In genomic region chr11:37442576-37442975, GRCh38 we compare ENCODE assay signal across 26 cellular contexts.
"Had no signal": no experiment of that assay in that cellular context is flagged by ENCODE, and none has a peak within 500 bp of the region (broad histone marks: within the 10 kb centered on the region; RNA-seq: fewer than 3 reads in every experiment).

No MANE protein-coding gene starts in this region.

- H3K4me3 Mint-ChIP-seq: activated B cell treated with CpG ODN at 0.5 μM for 24 hours; activated CD4-positive, alpha-beta T cell treated with anti-CD3 and anti-CD28 coated beads for 36 hours; activated CD8-positive, alpha-beta memory T cell treated with anti-CD3 and anti-CD28 coated beads, Interleukin-2, amount 10 ng/mL, durations not matched to agents 7 days and 5 days; activated CD8-positive, alpha-beta T cell treated with anti-CD3 and anti-CD28 coated beads, Interleukin-2, amount 10 ng/mL, durations not matched to agents 7 days and 5 days; activated T-cell treated with anti-CD3 and anti-CD28 coated beads, Interleukin-2, amount 50 U/mL, for 72 hours; naive thymus-derived CD4-positive, alpha-beta T cell; T-helper 2 cell treated with Interferon-gamma antibody and Interleukin-4, amounts not matched to agents 5 μg/mL and 100 μg/mL, for 36 hours; type B pancreatic cell had no signal

- ATAC-seq: activated CD4-positive, alpha-beta T cell treated with anti-CD3 and anti-CD28 coated beads for 36 hours; activated CD8-positive, alpha-beta memory T cell treated with anti-CD3 and anti-CD28 coated beads, Interleukin-2, amount 10 ng/mL, durations not matched to agents 7 days and 5 days; activated CD8-positive, alpha-beta T cell treated with anti-CD3 and anti-CD28 coated beads, Interleukin-2, amount 10 ng/mL, durations not matched to agents 7 days and 5 days; activated naive CD4-positive, alpha-beta T cell treated with anti-CD3 and anti-CD28 coated beads, Interleukin-2, amount 50 U/mL, for 72 hours; activated T-cell treated with anti-CD3 and anti-CD28 coated beads, Interleukin-2, amount 50 U/mL, for 72 hours; foreskin keratinocyte; left cardiac atrium; naive thymus-derived CD4-positive, alpha-beta T cell; right lobe of liver; stimulated activated naive CD8-positive, alpha-beta T cell treated with anti-CD3 and anti-CD28 coated beads, Interleukin-15, Interleukin-2, amounts not matched to agents 100 U/mL and 50 U/mL, for 24 hours had no signal

- H3K9me3 ChIP-seq: ovary, right lobe of liver, thoracic aorta, vagina had no signal

- H3K4me1 ChIP-seq: foreskin keratinocyte, right lobe of liver, vagina had no signal

- H3K27ac Mint-ChIP-seq: activated B cell treated with CpG ODN at 0.5 μM for 24 hours; activated CD4-positive, alpha-beta T cell treated with anti-CD3 and anti-CD28 coated beads for 36 hours; activated CD8-positive, alpha-beta memory T cell treated with anti-CD3 and anti-CD28 coated beads, Interleukin-2, amount 10 ng/mL, durations not matched to agents 7 days and 5 days; activated CD8-positive, alpha-beta T cell treated with anti-CD3 and anti-CD28 coated beads, Interleukin-2, amount 10 ng/mL, durations not matched to agents 7 days and 5 days; activated naive CD4-positive, alpha-beta T cell treated with anti-CD3 and anti-CD28 coated beads, Interleukin-2, amount 50 U/mL, for 72 hours; activated T-cell treated with anti-CD3 and anti-CD28 coated beads, Interleukin-2, amount 50 U/mL, for 72 hours; naive thymus-derived CD4-positive, alpha-beta T cell; T-helper 2 cell treated with Interferon-gamma antibody and Interleukin-4, amounts not matched to agents 5 μg/mL and 100 μg/mL, for 36 hours; type B pancreatic cell had no signal

- H3K27ac ChIP-seq: brain microvascular endothelial cell, foreskin keratinocyte, ovary, right lobe of liver, thoracic aorta, vagina had no signal

- H3K27me3 Mint-ChIP-seq: activated B cell treated with CpG ODN at 0.5 μM for 24 hours; activated CD4-positive, alpha-beta T cell treated with anti-CD3 and anti-CD28 coated beads for 36 hours; activated CD8-positive, alpha-beta memory T cell treated with anti-CD3 and anti-CD28 coated beads, Interleukin-2, amount 10 ng/mL, durations not matched to agents 7 days and 5 days; naive thymus-derived CD4-positive, alpha-beta T cell; progenitor cell of endocrine pancreas; type B pancreatic cell had no signal

- H3K36me3 ChIP-seq: brain microvascular endothelial cell, ovary, right lobe of liver, thoracic aorta, vagina had no signal

- H3K4me3 ChIP-seq: ovary, right lobe of liver, thoracic aorta, vagina had no signal

- H3K4me1 Mint-ChIP-seq: activated B cell treated with CpG ODN at 0.5 μM for 24 hours; activated CD4-positive, alpha-beta T cell treated with anti-CD3 and anti-CD28 coated beads for 36 hours; activated CD8-positive, alpha-beta memory T cell treated with anti-CD3 and anti-CD28 coated beads, Interleukin-2, amount 10 ng/mL, durations not matched to agents 7 days and 5 days; naive thymus-derived CD4-positive, alpha-beta T cell had no signal

- DNase-seq: activated B cell treated with CpG ODN at 0.5 μM for 24 hours; activated CD4-positive, alpha-beta T cell treated with anti-CD3 and anti-CD28 coated beads for 36 hours; activated CD8-positive, alpha-beta memory T cell treated with anti-CD3 and anti-CD28 coated beads, Interleukin-2, amount 10 ng/mL, durations not matched to agents 7 days and 5 days; activated CD8-positive, alpha-beta T cell treated with anti-CD3 and anti-CD28 coated beads, Interleukin-2, amount 10 ng/mL, durations not matched to agents 7 days and 5 days; activated naive CD4-positive, alpha-beta T cell; activated T-cell treated with anti-CD3 and anti-CD28 coated beads, Interleukin-2, amount 50 U/mL, for 72 hours; aorta; brain microvascular endothelial cell; caudate nucleus; left cardiac atrium; midbrain; naive thymus-derived CD4-positive, alpha-beta T cell; ovary; right lobe of liver; stimulated activated CD4-positive, alpha-beta T cell treated with anti-CD3 and anti-CD28 coated beads, Interleukin-2, amount 100 ng/mL, for 48 hours; stimulated activated naive CD8-positive, alpha-beta T cell treated with anti-CD3 and anti-CD28 coated beads, Interleukin-15, Interleukin-2, amounts not matched to agents 100 U/mL and 50 U/mL, for 24 hours; T-helper 1 cell had no signal

- H3K27me3 ChIP-seq: brain microvascular endothelial cell, foreskin keratinocyte, ovary, right lobe of liver, vagina had no signal

- FAIRE-seq: endothelial cell of umbilical vein, islet of Langerhans had no signal

- H3K36me3 Mint-ChIP-seq: activated CD8-positive, alpha-beta memory T cell treated with anti-CD3 and anti-CD28 coated beads, Interleukin-2, amount 10 ng/mL, durations not matched to agents 7 days and 5 days; activated naive CD4-positive, alpha-beta T cell treated with anti-CD3 and anti-CD28 coated beads, Interleukin-2, amount 50 U/mL, for 72 hours; naive thymus-derived CD4-positive, alpha-beta T cell; type B pancreatic cell had no signal

- H3K9me3 Mint-ChIP-seq: type B pancreatic cell had no signal
